In the genomic region with DNA sequence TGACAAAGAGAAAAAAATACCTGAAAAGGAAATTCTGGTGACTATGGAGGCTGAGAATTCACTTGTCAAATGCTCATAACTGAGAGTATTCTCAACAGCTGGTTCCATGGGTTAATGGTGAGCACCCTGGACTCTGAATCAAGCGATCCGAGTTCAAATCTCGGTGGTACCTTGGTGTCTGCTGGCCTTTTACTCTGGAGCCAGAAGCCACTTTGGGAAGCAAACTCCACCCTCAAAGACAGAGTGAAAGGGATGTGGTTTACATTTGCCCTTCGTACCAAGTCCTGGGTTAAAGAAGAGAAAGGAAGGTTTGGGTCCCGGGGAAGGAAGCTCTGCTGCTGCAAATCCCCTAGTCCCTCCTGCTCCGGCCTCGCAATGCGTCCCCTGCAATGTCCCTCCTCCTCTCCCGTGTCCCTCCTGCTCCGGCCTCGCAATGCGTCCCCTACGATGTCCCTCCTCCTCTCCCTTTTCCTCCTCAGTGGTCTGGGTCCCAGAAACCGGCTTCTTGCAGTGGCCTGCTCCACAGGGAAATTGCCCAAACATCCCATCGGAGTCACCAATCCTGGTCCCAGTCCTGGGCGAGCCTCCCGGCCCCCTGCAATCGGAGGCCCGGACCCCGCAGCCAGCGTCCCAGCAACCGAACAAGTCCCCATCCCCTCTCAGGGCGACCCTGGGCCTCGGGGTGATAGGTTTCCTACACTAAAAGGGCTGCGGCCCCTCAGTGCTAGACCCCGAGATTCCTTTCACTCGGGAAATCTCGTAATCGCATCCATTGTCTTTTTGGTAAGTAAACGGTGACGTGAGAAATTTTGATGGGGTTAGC, we compare ENCODE assay signal across 9 cellular contexts.
A peak's percentile ranks its signal among the peaks of the same experiment; 100 is the strongest.
DNase-seq lines count a peak whose midpoint lies in the region; ATAC-seq and TF ChIP-seq lines count a peak whose summit lies in the region.
"Had no signal": no experiment of that assay in that cellular context is flagged by ENCODE, and none has a peak within 500 bp of the region (broad histone marks: within the 10 kb centered on the region; RNA-seq: fewer than 3 reads in every experiment).

No MANE protein-coding gene starts in this region.

- H3K36me3 ChIP-seq in PC-3 (ENCODE audit: low read depth, low read length), result no peaks in the 10 kb centered on the region

- no peaks in the 10 kb centered on the region for H3K27me3 ChIP-seq in PC-3 (ENCODE audit: low read length)

- peaks cover 4% of the 10 kb centered on the region for H3K4me1 Mint-ChIP-seq in activated CD4-positive, alpha-beta T cell treated with anti-CD3 and anti-CD28 coated beads, Interleukin-2, amount 10 ng/mL, durations not matched to agents 24 days and 14 days

- H3K27me3 Mint-ChIP-seq in activated CD4-positive, alpha-beta T cell treated with anti-CD3 and anti-CD28 coated beads, Interleukin-2, amount 10 ng/mL, durations not matched to agents 24 days and 14 days, result peaks cover 87% of the 10 kb centered on the region

- H3K4me3 Mint-ChIP-seq in activated CD4-positive, alpha-beta T cell treated with anti-CD3 and anti-CD28 coated beads, Interleukin-2, amount 10 ng/mL, durations not matched to agents 24 days and 14 days, result no peak overlapping the region

- H3K9me2 ChIP-seq in PC-3 (replicated peaks; ENCODE audit: low read length), result no peaks in the 10 kb centered on the region; the same call in 1 of the 2 replicates

- no peak for TF ChIP-seq CTCF in PC-3 (conservative IDR thresholded peaks at IDR 0.05; ENCODE audit: low read depth, low read length)
- no peak for TF ChIP-seq CTCF in fibroblast of pulmonary artery (IDR thresholded peaks at IDR 0.05; ENCODE audit: low read length, missing control alignments)

- no peaks in the 10 kb centered on the region for H3K79me2 ChIP-seq in PC-3 (ENCODE audit: low read length)

- BruUV-seq in PC-3 (replicated peaks; lab: Mats Ljungman, UMichigan), result no TSS peak

- H3K4me3 ChIP-seq in PC-3 (ENCODE audit: low read length), result no peak overlapping the region
- H3K4me3 ChIP-seq in fibroblast of pulmonary artery (replicated peaks; ENCODE audit: low read depth, low read length), result no peak overlapping the region
- H3K4me3 ChIP-seq in skeletal muscle cell (ENCODE audit: low read depth, low read length), result peak overlapping the region; percentile 1

- CTCF ChIA-PET in PC-3 (lab: Charles Lee), result no interaction called here

- H3K4me2 ChIP-seq in PC-3 (ENCODE audit: low read length), result no peak overlapping the region

- no peaks in the 10 kb centered on the region for H4K20me1 ChIP-seq in PC-3 (ENCODE audit: low read length)

- H2AFZ ChIP-seq in PC-3 (ENCODE audit: low read length), result no peak overlapping the region

- H3K27ac Mint-ChIP-seq in activated CD4-positive, alpha-beta T cell treated with anti-CD3 and anti-CD28 coated beads, Interleukin-2, amount 10 ng/mL, durations not matched to agents 24 days and 14 days, result no peak overlapping the region

- H3K9me3 ChIP-seq in PC-3 (ENCODE audit: low read length), result no peaks in the 10 kb centered on the region

- POLR2A ChIA-PET in PC-3 (lab: Charles Lee; ENCODE audit: unreplicated experiment), result no interaction called here

- H3F3A ChIP-seq in PC-3 (ENCODE audit: low read length, unreplicated experiment), result no peaks in the 10 kb centered on the region

- peak; percentile 62 for DNase-seq in activated CD4-positive, alpha-beta T cell treated with anti-CD3 and anti-CD28 coated beads, Interleukin-2, amount 10 ng/mL, durations not matched to agents 24 days and 14 days
- DNase-seq in activated CD4-positive, alpha-beta T cell treated with anti-CD3 and anti-CD28 coated beads, Interleukin-2, amount 50 U/mL, for 1 hour, result no peak
- DNase-seq in PC-3 (peak; percentile 46), fibroblast of pulmonary artery (ENCODE audit: low read depth) (peak; percentile 71), skeletal muscle cell (ENCODE audit: low read depth) (peak; percentile 61), UCSD-AML1 (lab: John Stamatoyannopoulos, UW; ENCODE audit: unreplicated experiment) (no peak), NCI-H2107 (lab: John Stamatoyannopoulos, UW) (no peak)
- DNase-seq: activated T-cell treated with anti-CD3 and anti-CD28 coated beads for 4 hours had no signal

- intact Hi-C loops in activated CD4-positive, alpha-beta T cell treated with anti-CD3 and anti-CD28 coated beads, Interleukin-2, amount 10 ng/mL, durations not matched to agents 24 days and 14 days (cut with micrococcal nuclease), result no loop called here
- intact Hi-C loops in PC-3 (cut with micrococcal nuclease), result no loop called here

- no peaks in the 10 kb centered on the region for H3K9me3 Mint-ChIP-seq in activated CD4-positive, alpha-beta T cell treated with anti-CD3 and anti-CD28 coated beads, Interleukin-2, amount 10 ng/mL, durations not matched to agents 24 days and 14 days

- ATAC-seq in PC-3 (no peak), GM21390 (IDR thresholded peaks at IDR 0.05; ENCODE audit: unreplicated experiment) (no peak)

- H3K36me3 Mint-ChIP-seq in activated CD4-positive, alpha-beta T cell treated with anti-CD3 and anti-CD28 coated beads, Interleukin-2, amount 10 ng/mL, durations not matched to agents 24 days and 14 days (ENCODE audit: low read depth), result no peaks in the 10 kb centered on the region

- H3K9ac ChIP-seq in PC-3 (ENCODE audit: low read length), result no peak overlapping the region

- H3K4me1 ChIP-seq in PC-3 (ENCODE audit: insufficient read depth, low read length), result peaks cover 4% of the 10 kb centered on the region

- H3K27ac ChIP-seq in PC-3 (ENCODE audit: low read length), result no peak overlapping the region

Comparison
In these comparisons a context has a peak if more than half of its experiments do, and no peak if none do; other contexts are left out.
1. DNase-seq: peak in activated CD4-positive, alpha-beta T cell treated with anti-CD3 and anti-CD28 coated beads, Interleukin-2, amount 10 ng/mL, durations not matched to agents 24 days and 14 days (single experiment), PC-3 (single experiment), fibroblast of pulmonary artery (single experiment) and skeletal muscle cell (single experiment); none in activated CD4-positive, alpha-beta T cell treated with anti-CD3 and anti-CD28 coated beads, Interleukin-2, amount 50 U/mL, for 1 hour (single experiment), UCSD-AML1 (single experiment) and NCI-H2107 (single experiment).